Comparison of ENCODE assay signal across 16 cellular contexts in the genomic region with DNA sequence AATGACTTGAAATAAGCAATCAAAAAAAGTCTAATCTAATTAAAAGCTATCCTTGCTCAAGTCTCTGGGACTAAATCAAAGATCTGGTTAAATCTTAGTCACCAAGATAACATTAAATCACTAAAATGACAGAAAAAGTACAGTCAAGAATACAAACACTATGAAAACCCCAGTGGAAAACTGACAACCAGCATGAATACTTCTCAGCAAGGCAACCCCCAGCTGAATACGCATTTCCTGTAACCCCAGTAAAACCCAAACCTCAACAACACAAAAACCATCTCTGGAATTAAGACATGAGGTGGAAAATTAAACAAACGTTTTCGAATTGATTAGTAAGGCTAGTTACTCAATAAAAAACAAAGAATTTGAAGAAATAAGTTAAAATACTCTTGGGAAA. TPM values are rescaled to one million over a fixed set of nuclear protein-coding genes. Genes with fewer than 3 reads are reported as not detected.
DNase-seq lines count a peak whose midpoint lies in the region; ATAC-seq lines count a peak whose summit lies in the region.
"Had no signal": no experiment of that assay in that cellular context is flagged by ENCODE, and none has a peak within 500 bp of the region (broad histone marks: within the 10 kb centered on the region; RNA-seq: fewer than 3 reads in every experiment).

No MANE protein-coding gene starts in this region.

- H3K27ac Mint-ChIP-seq in activated CD4-positive, alpha-beta memory T cell treated with anti-CD3 and anti-CD28 coated beads for 36 hours = peak overlapping the region; percentile 95
- peak overlapping the region; percentile 9 to 93 for H3K27ac Mint-ChIP-seq in stimulated activated naive CD8-positive, alpha-beta T cell treated with anti-CD3 and anti-CD28 coated beads, Interleukin-15, amount 100 ng/mL, for 72 hours
- H3K27ac Mint-ChIP-seq: mesothelial cell of epicardium, type B pancreatic cell had no signal

- no peak overlapping the region for H2AFZ ChIP-seq in mesenchymal stem cell (ENCODE audit: low read depth, low read length)
- H2AFZ ChIP-seq: parathyroid adenoma had no signal

- intact Hi-C loops in activated CD4-positive, alpha-beta memory T cell treated with anti-CD3 and anti-CD28 coated beads for 36 hours (cut with micrococcal nuclease) = loop anchor here (1.0 to 10.0 kb wide), 4 partner anchors 13 to 294 kb away; partner anchors contain the start of gene ZC3H12D

- H3K9ac ChIP-seq in mesenchymal stem cell (ENCODE audit: low read length) = no peak overlapping the region
- H3K9ac ChIP-seq: parathyroid adenoma had no signal

- peak; percentile 97 for ATAC-seq in stimulated activated naive CD8-positive, alpha-beta T cell treated with anti-CD3 and anti-CD28 coated beads, Interleukin-15, amount 100 ng/mL, for 72 hours
- no peak for ATAC-seq in GM18511 (IDR thresholded peaks at IDR 0.05; ENCODE audit: unreplicated experiment)

- no CpG with 5 or more reads among the region's 3 CpGs for WGBS in mesenchymal stem cell

- H3K4me3 Mint-ChIP-seq in activated CD4-positive, alpha-beta memory T cell treated with anti-CD3 and anti-CD28 coated beads for 36 hours = peak overlapping the region; percentile 50
- H3K4me3 Mint-ChIP-seq in stimulated activated naive CD8-positive, alpha-beta T cell treated with anti-CD3 and anti-CD28 coated beads, Interleukin-15, amount 100 ng/mL, for 72 hours = peak overlapping the region; percentile 11 to 27
- H3K4me3 Mint-ChIP-seq: mesothelial cell of epicardium, type B pancreatic cell had no signal

- no peak overlapping the region for H3K18ac ChIP-seq in mesenchymal stem cell (ENCODE audit: low read depth in 1 of 2, low read length in 2 of 2)

- H3K4me2 ChIP-seq in mesenchymal stem cell (ENCODE audit: low read length, poor library complexity, severe bottlenecking) = no peak overlapping the region

- H3K27me3 Mint-ChIP-seq in activated CD4-positive, alpha-beta memory T cell treated with anti-CD3 and anti-CD28 coated beads for 36 hours = no peaks in the 10 kb centered on the region
- no peaks in the 10 kb centered on the region for H3K27me3 Mint-ChIP-seq in stimulated activated naive CD8-positive, alpha-beta T cell treated with anti-CD3 and anti-CD28 coated beads, Interleukin-15, amount 100 ng/mL, for 72 hours
- H3K27me3 Mint-ChIP-seq: type B pancreatic cell had no signal

- H3K36me3 ChIP-seq in mesenchymal stem cell (ENCODE audit: control insufficient read depth in 1 of 2, insufficient read depth in 2 of 2, low read depth in 1 of 2, low read length in 2 of 2) = peaks cover 10 to 66% of the 10 kb centered on the region in 2 experiments

- H2BK5ac ChIP-seq in mesenchymal stem cell (ENCODE audit: low read depth, low read length, poor library complexity, severe bottlenecking) = no peak overlapping the region

- no peak overlapping the region for H3K4ac ChIP-seq in mesenchymal stem cell (ENCODE audit: low read depth in 1 of 2, low read length in 2 of 2)

- no peak overlapping the region for H4K8ac ChIP-seq in mesenchymal stem cell (ENCODE audit: low read length)

- H2BK120ac ChIP-seq in mesenchymal stem cell (ENCODE audit: low read depth, low read length) = no peak overlapping the region

- H3K4me1 Mint-ChIP-seq in activated CD4-positive, alpha-beta memory T cell treated with anti-CD3 and anti-CD28 coated beads for 36 hours (ENCODE audit: low read depth) = peaks cover 70% of the 10 kb centered on the region
- peaks cover 71% of the 10 kb centered on the region for H3K4me1 Mint-ChIP-seq in stimulated activated naive CD8-positive, alpha-beta T cell treated with anti-CD3 and anti-CD28 coated beads, Interleukin-15, amount 100 ng/mL, for 72 hours

- no peak overlapping the region for H3K23ac ChIP-seq in mesenchymal stem cell (ENCODE audit: low read length in 2 of 2)

- no peak overlapping the region for H3K4me3 ChIP-seq in mesenchymal stem cell (ENCODE audit: insufficient read depth in 1 of 2, low read depth in 1 of 2, low read length in 2 of 2)
- H3K4me3 ChIP-seq: spleen had no signal

- H3K4me1 ChIP-seq in mesenchymal stem cell (ENCODE audit: control insufficient read depth, insufficient read depth, low read depth, low read length) = no peaks in the 10 kb centered on the region
- H3K4me1 ChIP-seq: parathyroid adenoma had no signal

- peaks cover 13% of the 10 kb centered on the region for H3K79me1 ChIP-seq in mesenchymal stem cell (replicated peaks; ENCODE audit: low read length, poor library complexity, severe bottlenecking)

- H2AK5ac ChIP-seq in mesenchymal stem cell (ENCODE audit: low read length, severe bottlenecking) = no peak overlapping the region

- CTCF ChIA-PET in activated CD4-positive, alpha-beta memory T cell treated with anti-CD3 and anti-CD28 coated beads for 36 hours (lab: Charles Lee) = interaction anchor here (1.0 to 2.6 kb wide), 12 partner anchors 8 to 480 kb away, joined by 3 to 21 read pairs (median 4); partner anchors contain the start of gene PPIL4

- no peaks in the 10 kb centered on the region for H3K9me3 ChIP-seq in mesenchymal stem cell (ENCODE audit: control insufficient read depth, low read length)
- H3K9me3 ChIP-seq: spleen had no signal

- no peak overlapping the region for H3K14ac ChIP-seq in mesenchymal stem cell (ENCODE audit: low read length in 2 of 2)

- POLR2A ChIA-PET in activated CD4-positive, alpha-beta memory T cell treated with anti-CD3 and anti-CD28 coated beads for 36 hours (lab: Charles Lee) = interaction anchor here (0.8 to 2.4 kb wide), 9 partner anchors 9 to 476 kb away, joined by 3 to 40 read pairs (median 4); no protein-coding TSS in a partner anchor

- peak; percentile 75 for DNase-seq in activated effector memory CD4-positive, alpha-beta T cell treated with anti-CD3 and anti-CD28 coated beads, Interleukin-2, amount 50 U/mL, for 16 hours
- no peak for DNase-seq in activated effector memory CD4-positive, alpha-beta T cell treated with Interleukin-2 at 50 U/mL for 16 hours
- DNase-seq in activated CD4-positive, alpha-beta memory T cell treated with anti-CD3 and anti-CD28 coated beads for 36 hours = peak; percentile 68
- peak; percentile 54 for DNase-seq in effector CD4-positive, alpha-beta T cell
- DNase-seq in stimulated activated naive CD8-positive, alpha-beta T cell treated with anti-CD3 and anti-CD28 coated beads, Interleukin-15, amount 100 ng/mL, for 72 hours = peak in 1 of 2 donors; percentile 63
- DNase-seq in mesenchymal stem cell (no peak), midbrain (lab: John Stamatoyannopoulos, UW) (no peak)
- DNase-seq: DMS79 treated with DMSO at 0.1 percent for 48 hours, NCI-H1417 treated with DMSO at 0.1 percent for 48 hours, OCI-M1, spleen, SW 1271 had no signal

- no peak overlapping the region for H3K27ac ChIP-seq in mesenchymal stem cell (ENCODE audit: low read length, poor library complexity, severe bottlenecking)
- H3K27ac ChIP-seq: parathyroid adenoma, spleen had no signal

- H3K9me3 Mint-ChIP-seq in activated CD4-positive, alpha-beta memory T cell treated with anti-CD3 and anti-CD28 coated beads for 36 hours = no peaks in the 10 kb centered on the region
- H3K9me3 Mint-ChIP-seq in stimulated activated naive CD8-positive, alpha-beta T cell treated with anti-CD3 and anti-CD28 coated beads, Interleukin-15, amount 100 ng/mL, for 72 hours = no peaks in the 10 kb centered on the region
- H3K9me3 Mint-ChIP-seq: mesothelial cell of epicardium, type B pancreatic cell had no signal

- peaks cover 34% of the 10 kb centered on the region for H3K36me3 Mint-ChIP-seq in activated CD4-positive, alpha-beta memory T cell treated with anti-CD3 and anti-CD28 coated beads for 36 hours

- H4K91ac ChIP-seq in mesenchymal stem cell (ENCODE audit: low read length) = no peak overlapping the region

- no peak overlapping the region for H2BK15ac ChIP-seq in mesenchymal stem cell (ENCODE audit: low read depth, poor library complexity, severe bottlenecking)

- no peak overlapping the region for H2BK12ac ChIP-seq in mesenchymal stem cell (ENCODE audit: low read length in 2 of 2)

- H3K27me3 ChIP-seq in mesenchymal stem cell (ENCODE audit: control insufficient read depth in 1 of 2, insufficient read depth in 1 of 2, low read length in 2 of 2) = no peaks in the 10 kb centered on the region
- H3K27me3 ChIP-seq: spleen had no signal

RNA-seq across cellular contexts. Expression of gene ZC3H12D, which starts 23.7 kb away (rescaled TPM):
- total RNA-seq in activated CD4-positive, alpha-beta memory T cell treated with anti-CD3 and anti-CD28 coated beads for 36 hours = 100 to 1,000 TPM; 124 to 129 TPM
- polyA plus RNA-seq in mesenchymal stem cell (2013, experiment 1 of 2) = 0.04 TPM
- polyA plus RNA-seq in mesenchymal stem cell (2013, experiment 2 of 2) = 0.04 TPM

RNA-seq across cellular contexts. Expression of gene PPIL4, which starts 37.4 kb away (rescaled TPM):
- 10 to 100 TPM; 21.5 to 23.6 TPM for total RNA-seq in activated CD4-positive, alpha-beta memory T cell treated with anti-CD3 and anti-CD28 coated beads for 36 hours
- 41.9 TPM for polyA plus RNA-seq in mesenchymal stem cell (2013, experiment 1 of 2)
- polyA plus RNA-seq in mesenchymal stem cell (2013, experiment 2 of 2) = 42.4 TPM

RNA-seq across cellular contexts. Expression of gene GINM1, which starts 57.7 kb away (rescaled TPM):
- total RNA-seq in activated CD4-positive, alpha-beta memory T cell treated with anti-CD3 and anti-CD28 coated beads for 36 hours = 10 to 100 TPM; 15.6 to 16.0 TPM
- 82.1 TPM for polyA plus RNA-seq in mesenchymal stem cell (2013, experiment 1 of 2)
- 81.6 TPM for polyA plus RNA-seq in mesenchymal stem cell (2013, experiment 2 of 2)

Comparison
In these comparisons a context has a peak if more than half of its experiments do, and no peak if none do; other contexts are left out.
1. DNase-seq: peak in activated effector memory CD4-positive, alpha-beta T cell treated with anti-CD3 and anti-CD28 coated beads, Interleukin-2, amount 50 U/mL, for 16 hours (single experiment), activated CD4-positive, alpha-beta memory T cell treated with anti-CD3 and anti-CD28 coated beads for 36 hours (single experiment) and effector CD4-positive, alpha-beta T cell (single experiment); none in activated effector memory CD4-positive, alpha-beta T cell treated with Interleukin-2 at 50 U/mL for 16 hours (single experiment), mesenchymal stem cell (single experiment) and midbrain (single experiment).